Comparison of ENCODE assay signal across 1 cellular context in the genomic region with DNA sequence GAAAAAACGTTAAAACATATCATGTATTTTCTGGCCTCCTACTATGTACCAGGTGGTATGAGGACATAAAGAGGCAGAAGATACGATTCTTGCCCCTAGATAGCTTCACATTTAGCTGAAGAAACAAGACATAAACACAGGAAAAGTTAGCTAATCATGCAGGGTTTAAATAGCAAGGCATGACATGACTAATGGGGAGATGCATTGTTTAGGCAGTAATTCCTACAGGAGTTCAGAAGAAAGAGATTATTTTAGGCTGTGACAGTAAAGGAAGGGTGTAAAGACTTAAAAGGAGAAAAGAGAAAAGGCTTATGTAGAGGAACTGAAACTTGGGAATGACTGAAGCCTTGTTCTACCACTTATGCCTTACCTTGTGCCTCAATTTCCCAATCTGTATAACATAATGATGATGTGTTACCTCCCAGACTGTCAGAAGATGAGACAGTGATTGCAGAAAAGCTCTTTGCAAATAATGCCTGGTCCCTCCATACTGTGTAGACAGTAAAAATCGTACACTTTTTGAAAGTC.
TF ChIP-seq lines count a peak whose summit lies in the region.

No MANE protein-coding gene starts in this region.

TF ChIP-seq in SK-N-SH treated with all-trans-retinoic acid at 6 μM for 48 hours, 23 proteins besides CTCF, POLR2A, EP300 and RAD21 (continued from another document):
- no peak for TF ChIP-seq SNAI2 (CRISPR knock-in tag; IDR thresholded peaks at IDR 0.05)
- no peak for TF ChIP-seq OSR1 (CRISPR knock-in tag; IDR thresholded peaks at IDR 0.05)
- no peak for TF ChIP-seq ESRRG (CRISPR knock-in tag; IDR thresholded peaks at IDR 0.05)
- no peak for TF ChIP-seq ZNF565 (CRISPR knock-in tag; conservative IDR thresholded peaks at IDR 0.05; ENCODE audit: low read depth)
- TF ChIP-seq RARB (CRISPR knock-in tag; IDR thresholded peaks at IDR 0.05), result no peak
